In the genomic region with DNA sequence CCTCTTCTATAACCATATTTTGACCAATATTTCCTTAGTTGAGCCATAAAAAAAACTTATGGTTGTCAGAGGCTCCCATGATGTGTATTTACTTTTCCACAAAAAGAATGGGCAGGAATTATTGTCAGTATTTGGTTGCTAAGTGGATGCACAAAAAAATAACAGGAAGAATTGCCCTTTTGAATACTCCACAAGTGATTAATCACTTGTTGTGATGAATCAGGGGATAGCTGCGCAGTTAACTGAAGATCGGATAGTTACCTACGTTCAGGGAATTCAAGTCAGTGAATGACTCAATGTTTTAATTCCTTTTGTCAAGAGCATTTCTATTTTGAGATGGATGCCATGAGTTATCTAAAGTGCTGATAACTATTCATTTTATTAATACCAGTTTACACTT, we compare ENCODE assay signal across 12 cellular contexts.
DNase-seq lines count a peak whose midpoint lies in the region; FAIRE-seq lines count a peak whose summit lies in the region.
"Had no signal": no experiment of that assay in that cellular context is flagged by ENCODE, and none has a peak within 500 bp of the region (broad histone marks: within the 10 kb centered on the region; RNA-seq: fewer than 3 reads in every experiment).

No MANE protein-coding gene starts in this region.

- H2AFZ ChIP-seq in trophoblast cell (ENCODE audit: insufficient read depth, low read length, poor library complexity), result no peak overlapping the region

- no peak overlapping the region for H3K4ac ChIP-seq in trophoblast cell (ENCODE audit: low read depth, low read length)

- H3K4me3 ChIP-seq in trophoblast cell (ENCODE audit: low read depth, low read length), result no peak overlapping the region
- H3K4me3 ChIP-seq in MG63, result no peak overlapping the region
- H3K4me3 ChIP-seq: suprapubic skin had no signal

- H4K12ac ChIP-seq in trophoblast cell (ENCODE audit: low read depth, low read length), result no peak overlapping the region

- H3K4me2 ChIP-seq in trophoblast cell (ENCODE audit: low read length), result no peak overlapping the region

- H3K9ac ChIP-seq in trophoblast cell (ENCODE audit: low read length), result no peak overlapping the region

- no peaks in the 10 kb centered on the region for H3K27me3 ChIP-seq in trophoblast cell (ENCODE audit: insufficient read depth, low read length)
- no peaks in the 10 kb centered on the region for H3K27me3 ChIP-seq in MG63
- H3K27me3 ChIP-seq: suprapubic skin had no signal

- no peaks in the 10 kb centered on the region for H3K4me1 ChIP-seq in trophoblast cell (ENCODE audit: control insufficient read depth in 1 of 2, insufficient read depth in 2 of 2, low read length in 2 of 2)
- H3K4me1 ChIP-seq: suprapubic skin had no signal

- H3K18ac ChIP-seq in trophoblast cell (ENCODE audit: low read length), result no peak overlapping the region

- peak; percentile 54 for DNase-seq in DMS53 (lab: John Stamatoyannopoulos, UW)
- DNase-seq in DMS53 treated with DMSO at 0.1 percent for 48 hours (lab: John Stamatoyannopoulos, UW; ENCODE audit: unreplicated experiment), result no peak
- peak; percentile 70 for DNase-seq in RCC 7860 (ENCODE audit: low spot score)
- peak; percentile 56 for DNase-seq in dermis blood vessel endothelial cell
- peak; percentile 19 to 64 for DNase-seq in trophoblast cell
- DNase-seq in effector CD4-positive, alpha-beta T cell, result no peak
- no peak for DNase-seq in NCI-H748 (lab: John Stamatoyannopoulos, UW; ENCODE audit: unreplicated experiment)
- no peak for DNase-seq in MG63
- DNase-seq: activated CD8-positive, alpha-beta T cell treated with anti-CD3 and anti-CD28 coated beads for 36 hours; right cardiac atrium; stimulated activated CD4-positive, alpha-beta T cell treated with anti-CD3 and anti-CD28 coated beads, Interleukin-2, amount 100 ng/mL, for 24 hours had no signal

- no peak for FAIRE-seq in RCC 7860 (lab: Jason Lieb, UNC)

- H3K9me3 ChIP-seq in trophoblast cell (ENCODE audit: insufficient read depth, low read depth, low read length) (no peaks in the 10 kb centered on the region), MG63 (no peaks in the 10 kb centered on the region)
- H3K9me3 ChIP-seq: suprapubic skin had no signal

- no peak overlapping the region for H2BK120ac ChIP-seq in trophoblast cell (ENCODE audit: insufficient read depth, low read length, poor library complexity)

- H3K36me3 ChIP-seq in trophoblast cell (ENCODE audit: control insufficient read depth in 1 of 2, insufficient read depth in 2 of 2, low read length in 2 of 2), result no peaks in the 10 kb centered on the region
- H3K36me3 ChIP-seq in MG63, result no peaks in the 10 kb centered on the region
- H3K36me3 ChIP-seq: suprapubic skin had no signal

- H2BK5ac ChIP-seq in trophoblast cell (ENCODE audit: low read depth, low read length, poor library complexity), result no peak overlapping the region

- H3K27ac ChIP-seq in trophoblast cell (ENCODE audit: low read depth, low read length), result no peak overlapping the region
- H3K27ac ChIP-seq: suprapubic skin had no signal

- H3K14ac ChIP-seq in trophoblast cell (ENCODE audit: low read length), result no peak overlapping the region

- no peak overlapping the region for H4K91ac ChIP-seq in trophoblast cell (ENCODE audit: low read depth, low read length)

- no peak overlapping the region for H2AK5ac ChIP-seq in trophoblast cell (ENCODE audit: low read length)

- no peak overlapping the region for H2BK12ac ChIP-seq in trophoblast cell (ENCODE audit: low read length)

- H3K79me1 ChIP-seq in trophoblast cell (ENCODE audit: low read length), result no peaks in the 10 kb centered on the region

- H3K79me2 ChIP-seq in trophoblast cell (ENCODE audit: control insufficient read depth, insufficient read depth, low read length, poor library complexity), result no peaks in the 10 kb centered on the region

- H3K23ac ChIP-seq in trophoblast cell (ENCODE audit: low read length), result no peak overlapping the region

- no CpG with 5 or more reads among the region's 3 CpGs for WGBS in trophoblast cell (ENCODE audit: extremely low coverage, insufficient coverage, insufficient read length)

- H4K8ac ChIP-seq in trophoblast cell (ENCODE audit: low read depth, low read length), result no peak overlapping the region

Comparison
In these comparisons a context has a peak if more than half of its experiments do, and no peak if none do; other contexts are left out.
1. DNase-seq: peak in DMS53 (single experiment), RCC 7860 (single experiment), dermis blood vessel endothelial cell (single experiment) and trophoblast cell (2 of 2); none in DMS53 treated with DMSO at 0.1 percent for 48 hours (single experiment), effector CD4-positive, alpha-beta T cell (single experiment), NCI-H748 (single experiment) and MG63 (single experiment).